In the genomic region with DNA sequence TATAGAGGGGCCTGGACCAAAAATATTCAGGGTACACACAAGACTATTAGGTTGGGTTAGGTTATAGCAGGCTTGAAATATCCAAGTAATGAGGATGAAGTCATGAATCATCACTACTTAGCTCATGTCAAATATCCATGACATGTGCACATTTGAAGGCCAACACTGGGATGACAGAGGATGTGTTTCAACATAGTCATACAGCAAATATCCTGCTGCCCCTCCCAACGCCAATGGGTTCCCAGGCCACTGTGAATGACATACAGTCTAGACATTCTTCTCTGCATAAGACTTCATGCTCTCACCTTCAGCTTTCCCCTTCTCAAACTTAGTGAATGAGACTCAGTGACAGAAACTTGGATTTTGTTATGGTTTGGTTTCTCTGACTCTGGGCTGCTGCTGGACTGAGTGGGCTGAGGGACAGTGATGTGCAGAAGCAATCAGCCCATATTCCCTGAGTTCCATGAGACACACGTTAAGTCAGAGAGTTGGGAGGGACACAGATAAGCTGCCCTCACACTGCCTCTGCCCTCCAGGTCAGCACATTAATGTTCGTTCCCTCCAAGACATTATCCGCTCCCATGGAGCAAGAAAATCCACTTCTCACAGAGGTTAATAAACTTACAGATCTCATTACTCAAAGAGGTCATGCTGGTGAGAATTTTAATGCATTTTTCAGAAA, we compare ENCODE assay signal across 21 cellular contexts. TPM values are rescaled to one million over a fixed set of nuclear protein-coding genes. Genes with fewer than 3 reads are reported as not detected.
DNase-seq lines count a peak whose midpoint lies in the region; ATAC-seq, FAIRE-seq and TF ChIP-seq lines count a peak whose summit lies in the region.
"Had no signal": no experiment of that assay in that cellular context is flagged by ENCODE, and none has a peak within 500 bp of the region (broad histone marks: within the 10 kb centered on the region; RNA-seq: fewer than 3 reads in every experiment).

No MANE protein-coding gene starts in this region.

- no peaks in the 10 kb centered on the region for H3K36me3 Mint-ChIP-seq in activated naive CD4-positive, alpha-beta T cell treated with anti-CD3 and anti-CD28 coated beads for 36 hours (ENCODE audit: low read depth)
- H3K36me3 Mint-ChIP-seq in activated CD4-positive, alpha-beta memory T cell treated with anti-CD3 and anti-CD28 coated beads, Interleukin-2, amount 10 ng/mL, durations not matched to agents 7 days and 5 days (ENCODE audit: low read depth) = no peaks in the 10 kb centered on the region
- H3K36me3 Mint-ChIP-seq: activated naive CD8-positive, alpha-beta T cell treated with anti-CD3 and anti-CD28 coated beads, Interleukin-2, amount 10 ng/mL, durations not matched to agents 7 days and 5 days had no signal

- TF ChIP-seq CTCF in AG10803 (conservative IDR thresholded peaks at IDR 0.05; ENCODE audit: low read length) (no peak), bronchial epithelial cell (IDR thresholded peaks at IDR 0.05; ENCODE audit: insufficient read depth, low read length, severe bottlenecking) (no peak)

- H3K27me3 Mint-ChIP-seq in activated naive CD4-positive, alpha-beta T cell treated with anti-CD3 and anti-CD28 coated beads for 36 hours (ENCODE audit: low read depth) = no peaks in the 10 kb centered on the region
- peaks cover 25% of the 10 kb centered on the region for H3K27me3 Mint-ChIP-seq in activated CD4-positive, alpha-beta memory T cell treated with anti-CD3 and anti-CD28 coated beads, Interleukin-2, amount 10 ng/mL, durations not matched to agents 7 days and 5 days

- H3K9me3 Mint-ChIP-seq in activated naive CD4-positive, alpha-beta T cell treated with anti-CD3 and anti-CD28 coated beads for 36 hours = no peaks in the 10 kb centered on the region
- no peaks in the 10 kb centered on the region for H3K9me3 Mint-ChIP-seq in activated CD4-positive, alpha-beta memory T cell treated with anti-CD3 and anti-CD28 coated beads, Interleukin-2, amount 10 ng/mL, durations not matched to agents 7 days and 5 days
- H3K9me3 Mint-ChIP-seq: activated naive CD8-positive, alpha-beta T cell treated with anti-CD3 and anti-CD28 coated beads, Interleukin-2, amount 10 ng/mL, durations not matched to agents 7 days and 5 days had no signal

- no peak overlapping the region for H3K27ac Mint-ChIP-seq in activated naive CD4-positive, alpha-beta T cell treated with anti-CD3 and anti-CD28 coated beads for 36 hours
- no peak overlapping the region for H3K27ac Mint-ChIP-seq in activated CD4-positive, alpha-beta memory T cell treated with anti-CD3 and anti-CD28 coated beads, Interleukin-2, amount 10 ng/mL, durations not matched to agents 7 days and 5 days
- H3K27ac Mint-ChIP-seq: activated naive CD8-positive, alpha-beta T cell treated with anti-CD3 and anti-CD28 coated beads, Interleukin-2, amount 10 ng/mL, durations not matched to agents 7 days and 5 days had no signal

- peak; percentile 98 for FAIRE-seq in bronchial epithelial cell (lab: Jason Lieb, UNC)

- peak; percentile 73 for DNase-seq in AG10803 (ENCODE audit: low read depth)
- peak; percentile 62 for DNase-seq in M059J (ENCODE audit: low read depth)
- peak; percentile 99 for DNase-seq in bronchial epithelial cell (ENCODE audit: low read depth)
- DNase-seq in non-pigmented ciliary epithelial cell (ENCODE audit: low read depth) = peak; percentile 6
- DNase-seq in activated naive CD4-positive, alpha-beta T cell treated with anti-CD3 and anti-CD28 coated beads for 36 hours = no peak
- DNase-seq in NCI-H69 (lab: John Stamatoyannopoulos, UW) = no peak
- DNase-seq in activated CD4-positive, alpha-beta memory T cell treated with anti-CD3 and anti-CD28 coated beads, Interleukin-2, amount 10 ng/mL, durations not matched to agents 7 days and 5 days = no peak
- DNase-seq: activated CD4-positive, CD25-positive, alpha-beta regulatory T cell; activated naive CD8-positive, alpha-beta T cell treated with anti-CD3 and anti-CD28 coated beads, Interleukin-2, amount 10 ng/mL, durations not matched to agents 7 days and 5 days; activated T-cell treated with anti-CD3 and anti-CD28 coated beads for 4 hours; DND-41; KBM-7; midbrain; NCI-H2029 treated with DMSO at 0.1 percent for 48 hours; NK-92 treated with Interleukin-12 subunit alpha and Interleukin-12 subunit beta, amount 100 ng/mL, for 24 hours; ovary; stimulated activated CD4-positive, alpha-beta T cell treated with anti-CD3 and anti-CD28 coated beads, Interleukin-1b, Interleukin-23, amount 100 ng/mL, for 48 hours; stimulated activated CD8-positive, alpha-beta memory T cell treated with anti-CD3 and anti-CD28 coated beads, Interleukin-4, amount 100 ng/mL, for 48 hours; upper lobe of right lung had no signal

- no peak for ATAC-seq in HG02973 (IDR thresholded peaks at IDR 0.05; ENCODE audit: unreplicated experiment)
- ATAC-seq: upper lobe of right lung had no signal

- intact Hi-C loops in activated naive CD4-positive, alpha-beta T cell treated with anti-CD3 and anti-CD28 coated beads for 36 hours (cut with micrococcal nuclease) = no loop called here

- H3K36me3 ChIP-seq in bronchial epithelial cell (ENCODE audit: control insufficient read depth, insufficient read depth, low read length) = no peaks in the 10 kb centered on the region
- H3K36me3 ChIP-seq: ovary, upper lobe of right lung had no signal

- POLR2A ChIA-PET in activated CD4-positive, alpha-beta memory T cell treated with anti-CD3 and anti-CD28 coated beads, Interleukin-2, amount 10 ng/mL, durations not matched to agents 7 days and 5 days (lab: Charles Lee) = no interaction called here

- CTCF ChIA-PET in activated naive CD4-positive, alpha-beta T cell treated with anti-CD3 and anti-CD28 coated beads for 36 hours (lab: Charles Lee) = no interaction called here
- CTCF ChIA-PET in activated CD4-positive, alpha-beta memory T cell treated with anti-CD3 and anti-CD28 coated beads, Interleukin-2, amount 10 ng/mL, durations not matched to agents 7 days and 5 days (lab: Charles Lee) = no interaction called here

- H3K4me3 Mint-ChIP-seq in activated naive CD4-positive, alpha-beta T cell treated with anti-CD3 and anti-CD28 coated beads for 36 hours = no peak overlapping the region
- H3K4me3 Mint-ChIP-seq in activated CD4-positive, alpha-beta memory T cell treated with anti-CD3 and anti-CD28 coated beads, Interleukin-2, amount 10 ng/mL, durations not matched to agents 7 days and 5 days = no peak overlapping the region
- H3K4me3 Mint-ChIP-seq: activated naive CD8-positive, alpha-beta T cell treated with anti-CD3 and anti-CD28 coated beads, Interleukin-2, amount 10 ng/mL, durations not matched to agents 7 days and 5 days had no signal

- H3K4me1 Mint-ChIP-seq in activated naive CD4-positive, alpha-beta T cell treated with anti-CD3 and anti-CD28 coated beads for 36 hours (ENCODE audit: low read depth) = peaks cover 10% of the 10 kb centered on the region
- H3K4me1 Mint-ChIP-seq in activated CD4-positive, alpha-beta memory T cell treated with anti-CD3 and anti-CD28 coated beads, Interleukin-2, amount 10 ng/mL, durations not matched to agents 7 days and 5 days = peaks cover 8% of the 10 kb centered on the region

- H3K4me3 ChIP-seq in AG10803 (ENCODE audit: low read length) (no peak overlapping the region), bronchial epithelial cell (ENCODE audit: low read depth, low read length) (no peak overlapping the region)
- H3K4me3 ChIP-seq: coronary artery, ovary, upper lobe of right lung had no signal

- no peaks in the 10 kb centered on the region for H3K27me3 ChIP-seq in bronchial epithelial cell (ENCODE audit: control insufficient read depth, insufficient read depth, low read length)
- H3K27me3 ChIP-seq: ovary, upper lobe of right lung had no signal

RNA-seq across cellular contexts. Expression of a gene that starts 15.4 kb away (rescaled TPM):
- total RNA-seq in M059J (2014; rRNA removed; shearing (Covaris generic)) = 5.5 and 7.6 TPM in 2 replicates
- 75.3 and 108 TPM in 2 replicates for total RNA-seq in bronchial epithelial cell
- total RNA-seq in activated naive CD4-positive, alpha-beta T cell treated with anti-CD3 and anti-CD28 coated beads for 36 hours = 1 to 10 TPM; 2.3 to 2.8 TPM
- 10 to 100 TPM; 20.0 to 26.0 TPM for total RNA-seq in activated CD4-positive, alpha-beta memory T cell treated with anti-CD3 and anti-CD28 coated beads, Interleukin-2, amount 10 ng/mL, durations not matched to agents 7 days and 5 days

RNA-seq across cellular contexts. Expression of a gene that starts 48.9 kb away (rescaled TPM):
- total RNA-seq in M059J (2014; rRNA removed; shearing (Covaris generic)) = 40.7 and 44.8 TPM in 2 replicates
- total RNA-seq in bronchial epithelial cell = 83.7 and 100 TPM in 2 replicates
- 10 to 100 TPM; 15.3 to 15.6 TPM for total RNA-seq in activated naive CD4-positive, alpha-beta T cell treated with anti-CD3 and anti-CD28 coated beads for 36 hours
- total RNA-seq in activated CD4-positive, alpha-beta memory T cell treated with anti-CD3 and anti-CD28 coated beads, Interleukin-2, amount 10 ng/mL, durations not matched to agents 7 days and 5 days = 10 to 100 TPM; 24.1 TPM

Comparison
In these comparisons a context has a peak if more than half of its experiments do, and no peak if none do; other contexts are left out.
1. DNase-seq: peak in AG10803 (single experiment), M059J (single experiment), bronchial epithelial cell (single experiment) and non-pigmented ciliary epithelial cell (single experiment); none in activated naive CD4-positive, alpha-beta T cell treated with anti-CD3 and anti-CD28 coated beads for 36 hours (single experiment), NCI-H69 (single experiment) and activated CD4-positive, alpha-beta memory T cell treated with anti-CD3 and anti-CD28 coated beads, Interleukin-2, amount 10 ng/mL, durations not matched to agents 7 days and 5 days (single experiment).